In the genomic region with DNA sequence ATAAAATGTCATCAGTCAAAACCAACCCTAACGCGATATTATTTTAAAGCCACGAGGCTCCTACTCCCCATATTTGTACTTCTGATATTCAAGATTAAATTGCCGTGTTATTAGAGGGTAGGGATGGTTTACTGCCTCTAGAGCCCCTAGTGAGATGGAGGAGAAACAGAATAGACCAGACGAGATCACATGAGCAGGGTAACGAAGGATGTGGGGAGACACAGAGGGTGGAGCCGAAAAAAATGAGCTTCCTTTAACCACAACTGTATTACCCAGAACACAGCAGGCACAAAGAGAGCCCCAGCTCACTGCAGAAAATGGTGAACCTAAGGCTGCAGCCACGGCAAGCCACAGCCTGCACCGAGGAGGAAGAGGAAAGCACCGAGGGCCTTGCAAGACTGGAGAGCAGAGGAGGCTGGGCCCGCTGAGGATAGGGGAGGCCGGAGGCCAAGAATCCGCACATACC, we compare ENCODE assay signal across 8 cellular contexts. TPM values are rescaled to one million over a fixed set of nuclear protein-coding genes. Genes with fewer than 3 reads are reported as not detected.
A peak's percentile ranks its signal among the peaks of the same experiment; 100 is the strongest.
DNase-seq lines count a peak whose midpoint lies in the region; ATAC-seq and TF ChIP-seq lines count a peak whose summit lies in the region.

No MANE protein-coding gene starts in this region.

- H3K27me3 Mint-ChIP-seq in WTC11 (ENCODE audit: low read depth) = no peaks in the 10 kb centered on the region

- H3K27ac ChIP-seq in BLaER1 (peak overlapping the region; percentile 77), coronary artery (no peak overlapping the region)

- no peak overlapping the region for H3K4me3 Mint-ChIP-seq in WTC11

- peaks cover 56% of the 10 kb centered on the region for H3K4me1 Mint-ChIP-seq in WTC11

- H3K4me2 ChIP-seq in BLaER1 = peak overlapping the region; percentile 77

- POLR2A ChIA-PET in WTC11 (lab: Charles Lee) = interaction anchor here (0.6 kb wide), 1 partner anchor 42 kb away, joined by 4 read pairs; no protein-coding TSS in a partner anchor

- H3K4me1 ChIP-seq in BLaER1 = peaks cover 68% of the 10 kb centered on the region

- H3K9ac ChIP-seq in BLaER1 = peak overlapping the region; percentile 40; the same call in 1 of the 2 replicates

- peak overlapping the region; percentile 51 for H3K4me3 ChIP-seq in BLaER1
- no peak overlapping the region for H3K4me3 ChIP-seq in coronary artery

- H3K27ac Mint-ChIP-seq in WTC11 = peak overlapping the region; percentile 90

- H3K27me3 ChIP-seq in BLaER1 = no peaks in the 10 kb centered on the region

- CTCF ChIA-PET in WTC11 (lab: Charles Lee) = interaction anchor here (1.1 kb wide), 1 partner anchor 20 kb away, joined by 5 read pairs; no protein-coding TSS in a partner anchor

- peaks cover 35% of the 10 kb centered on the region for H3K9me3 ChIP-seq in BLaER1

- H3K36me3 Mint-ChIP-seq in WTC11 = peaks cover 13% of the 10 kb centered on the region

- H3K9me3 Mint-ChIP-seq in WTC11 = no peaks in the 10 kb centered on the region

- no peak for DNase-seq in WTC11 (ENCODE audit: low spot score)
- DNase-seq in effector CD8-positive, alpha-beta T cell (lab: John Stamatoyannopoulos, UW) = peak; percentile 63
- peak in 2 of 3 experiments; percentile 38 to 56 for DNase-seq in stimulated activated CD4-positive, alpha-beta T cell treated with anti-CD3 and anti-CD28 coated beads, TNF-alpha, amount 100 ng/mL, for 4 hours (ENCODE audit: low read depth in 3 of 3)
- no peak for DNase-seq in coronary artery (ENCODE audit: low spot score)
- DNase-seq in NCI-H1694 treated with DMSO at 0.1 percent for 48 hours (lab: John Stamatoyannopoulos, UW) = no peak

- peaks cover 45% of the 10 kb centered on the region for H4K20me1 ChIP-seq in BLaER1

- H3K36me3 ChIP-seq in BLaER1 = peaks cover 73% of the 10 kb centered on the region

- TF ChIP-seq CTCF in WTC11 (IDR thresholded peaks at IDR 0.05) (no peak), coronary artery (IDR thresholded peaks at IDR 0.05) (no peak)

- ATAC-seq in GM19455 (IDR thresholded peaks at IDR 0.05; ENCODE audit: unreplicated experiment) (peak; percentile 99), HG03520 (IDR thresholded peaks at IDR 0.05; ENCODE audit: unreplicated experiment) (peak; percentile 99), WTC11 (peak; percentile 67)

TF ChIP-seq in WTC11, 78 proteins besides CTCF, POLR2A, EP300 and RAD21:
- TF ChIP-seq, protein P1, sequence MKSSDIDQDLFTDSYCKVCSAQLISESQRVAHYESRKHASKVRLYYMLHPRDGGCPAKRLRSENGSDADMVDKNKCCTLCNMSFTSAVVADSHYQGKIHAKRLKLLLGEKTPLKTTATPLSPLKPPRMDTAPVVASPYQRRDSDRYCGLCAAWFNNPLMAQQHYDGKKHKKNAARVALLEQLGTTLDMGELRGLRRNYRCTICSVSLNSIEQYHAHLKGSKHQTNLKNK (CRISPR knock-in tag; IDR thresholded peaks at IDR 0.05) = no peak
- TF ChIP-seq, protein P2, sequence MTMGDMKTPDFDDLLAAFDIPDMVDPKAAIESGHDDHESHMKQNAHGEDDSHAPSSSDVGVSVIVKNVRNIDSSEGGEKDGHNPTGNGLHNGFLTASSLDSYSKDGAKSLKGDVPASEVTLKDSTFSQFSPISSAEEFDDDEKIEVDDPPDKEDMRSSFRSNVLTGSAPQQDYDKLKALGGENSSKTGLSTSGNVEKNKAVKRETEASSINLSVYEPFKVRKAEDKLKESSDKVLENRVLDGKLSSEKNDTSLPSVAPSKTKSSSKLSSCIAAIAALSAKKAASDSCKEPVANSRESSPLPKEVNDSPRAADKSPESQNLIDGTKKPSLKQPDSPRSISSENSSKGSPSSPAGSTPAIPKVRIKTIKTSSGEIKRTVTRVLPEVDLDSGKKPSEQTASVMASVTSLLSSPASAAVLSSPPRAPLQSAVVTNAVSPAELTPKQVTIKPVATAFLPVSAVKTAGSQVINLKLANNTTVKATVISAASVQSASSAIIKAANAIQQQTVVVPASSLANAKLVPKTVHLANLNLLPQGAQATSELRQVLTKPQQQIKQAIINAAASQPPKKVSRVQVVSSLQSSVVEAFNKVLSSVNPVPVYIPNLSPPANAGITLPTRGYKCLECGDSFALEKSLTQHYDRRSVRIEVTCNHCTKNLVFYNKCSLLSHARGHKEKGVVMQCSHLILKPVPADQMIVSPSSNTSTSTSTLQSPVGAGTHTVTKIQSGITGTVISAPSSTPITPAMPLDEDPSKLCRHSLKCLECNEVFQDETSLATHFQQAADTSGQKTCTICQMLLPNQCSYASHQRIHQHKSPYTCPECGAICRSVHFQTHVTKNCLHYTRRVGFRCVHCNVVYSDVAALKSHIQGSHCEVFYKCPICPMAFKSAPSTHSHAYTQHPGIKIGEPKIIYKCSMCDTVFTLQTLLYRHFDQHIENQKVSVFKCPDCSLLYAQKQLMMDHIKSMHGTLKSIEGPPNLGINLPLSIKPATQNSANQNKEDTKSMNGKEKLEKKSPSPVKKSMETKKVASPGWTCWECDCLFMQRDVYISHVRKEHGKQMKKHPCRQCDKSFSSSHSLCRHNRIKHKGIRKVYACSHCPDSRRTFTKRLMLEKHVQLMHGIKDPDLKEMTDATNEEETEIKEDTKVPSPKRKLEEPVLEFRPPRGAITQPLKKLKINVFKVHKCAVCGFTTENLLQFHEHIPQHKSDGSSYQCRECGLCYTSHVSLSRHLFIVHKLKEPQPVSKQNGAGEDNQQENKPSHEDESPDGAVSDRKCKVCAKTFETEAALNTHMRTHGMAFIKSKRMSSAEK (CRISPR knock-in tag; IDR thresholded peaks at IDR 0.05; ENCODE audit: borderline replicate concordance) = no peak
- TF ChIP-seq, protein P3, sequence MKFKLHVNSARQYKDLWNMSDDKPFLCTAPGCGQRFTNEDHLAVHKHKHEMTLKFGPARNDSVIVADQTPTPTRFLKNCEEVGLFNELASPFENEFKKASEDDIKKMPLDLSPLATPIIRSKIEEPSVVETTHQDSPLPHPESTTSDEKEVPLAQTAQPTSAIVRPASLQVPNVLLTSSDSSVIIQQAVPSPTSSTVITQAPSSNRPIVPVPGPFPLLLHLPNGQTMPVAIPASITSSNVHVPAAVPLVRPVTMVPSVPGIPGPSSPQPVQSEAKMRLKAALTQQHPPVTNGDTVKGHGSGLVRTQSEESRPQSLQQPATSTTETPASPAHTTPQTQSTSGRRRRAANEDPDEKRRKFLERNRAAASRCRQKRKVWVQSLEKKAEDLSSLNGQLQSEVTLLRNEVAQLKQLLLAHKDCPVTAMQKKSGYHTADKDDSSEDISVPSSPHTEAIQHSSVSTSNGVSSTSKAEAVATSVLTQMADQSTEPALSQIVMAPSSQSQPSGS (CRISPR knock-in tag; IDR thresholded peaks at IDR 0.05; ENCODE audit: borderline replicate concordance, low read depth) = no peak
- TF ChIP-seq ATF1 (CRISPR knock-in tag; IDR thresholded peaks at IDR 0.05) = no peak
- TF ChIP-seq RORB (CRISPR knock-in tag; IDR thresholded peaks at IDR 0.05) = no peak
- no peak for TF ChIP-seq ZBTB21 (CRISPR knock-in tag; IDR thresholded peaks at IDR 0.05; ENCODE audit: borderline replicate concordance)
- TF ChIP-seq CREB1 (CRISPR knock-in tag; IDR thresholded peaks at IDR 0.05) = no peak
- no peak for TF ChIP-seq ZNF423 (CRISPR knock-in tag; IDR thresholded peaks at IDR 0.05)
- TF ChIP-seq EMX1 (CRISPR knock-in tag; IDR thresholded peaks at IDR 0.05) = no peak

RNA-seq across cellular contexts. Expression of a gene that starts 14.3 kb away (rescaled TPM):
- total RNA-seq in WTC11 (2021) = 31.9 to 38.0 TPM (median 34.0 TPM) in 3 replicates

RNA-seq across cellular contexts. Expression of a gene that starts 59.4 kb away (rescaled TPM):
- total RNA-seq in WTC11 (2021) = 5.8 to 9.3 TPM (median 7.1 TPM) in 3 replicates

Comparison
In these comparisons a context has a peak if more than half of its experiments do, and no peak if none do; other contexts are left out.
1. DNase-seq: peak in effector CD8-positive, alpha-beta T cell (single experiment) and stimulated activated CD4-positive, alpha-beta T cell treated with anti-CD3 and anti-CD28 coated beads, TNF-alpha, amount 100 ng/mL, for 4 hours (2 of 3); none in WTC11 (single experiment), coronary artery (single experiment) and NCI-H1694 treated with DMSO at 0.1 percent for 48 hours (single experiment).
2. Peak in every context shown above with its lines, with median percentiles within 50 percentile points of each other: ATAC-seq.